Comparison of ENCODE assay signal across 22 cellular contexts in genomic region chr2:98665638-98666037, GRCh38. TPM values are rescaled to one million over a fixed set of nuclear protein-coding genes. Genes with fewer than 3 reads are reported as not detected.
DNase-seq lines count a peak whose midpoint lies in the region; ATAC-seq and TF ChIP-seq lines count a peak whose summit lies in the region.
"Had no signal": no experiment of that assay in that cellular context is flagged by ENCODE, and none has a peak within 500 bp of the region (broad histone marks: within the 10 kb centered on the region; RNA-seq: fewer than 3 reads in every experiment).

No MANE protein-coding gene starts in this region.

- H3K9me3 ChIP-seq in KOPT-K1 (ENCODE audit: insufficient read depth, low read length, poor library complexity, severe bottlenecking) (peaks cover 41% of the 10 kb centered on the region), neutrophil (no peaks in the 10 kb centered on the region), SK-N-SH (no peaks in the 10 kb centered on the region)
- H3K9me3 ChIP-seq: adrenal gland, colonic mucosa, SJSA1 had no signal

- peak overlapping the region; percentile 83 for H3K27ac ChIP-seq in KOPT-K1 (ENCODE audit: low read depth, low read length, poor library complexity, severe bottlenecking)
- H3K27ac ChIP-seq in neutrophil, result peak overlapping the region; percentile 78
- H3K27ac ChIP-seq in SK-N-SH (ENCODE audit: low read depth in 2 of 2, low read length in 1 of 2), result no peak overlapping the region
- H3K27ac ChIP-seq: adrenal gland, colonic mucosa, SJSA1 had no signal

- POLR2A ChIA-PET in SK-N-SH (lab: Yijun Ruan, JAX), result no interaction called here

- TF ChIP-seq CTCF in neutrophil (IDR thresholded peaks at IDR 0.05) (no peak), SK-N-SH (IDR thresholded peaks at IDR 0.05) (no peak)

- no peak for ATAC-seq in activated T-cell treated with anti-CD3 and anti-CD28 coated beads, Interleukin-2, amount 50 U/mL, for 72 hours (replicated peaks in 1 of 2)
- no peak for ATAC-seq in HG02938 (IDR thresholded peaks at IDR 0.05; ENCODE audit: unreplicated experiment)

- H3K4me2 ChIP-seq in SK-N-SH, result no peak overlapping the region

- H3K36me3 Mint-ChIP-seq in activated T-cell treated with anti-CD3 and anti-CD28 coated beads, Interleukin-2, amount 50 U/mL, for 72 hours (ENCODE audit: insufficient read depth in 2 of 2), result peaks cover 38 to 56% of the 10 kb centered on the region in 2 donors
- peaks cover 40% of the 10 kb centered on the region for H3K36me3 Mint-ChIP-seq in activated naive CD8-positive, alpha-beta T cell

- H3K36me3 ChIP-seq in KOPT-K1 (ENCODE audit: insufficient read depth, low read length) (peaks cover 67% of the 10 kb centered on the region), neutrophil (no peaks in the 10 kb centered on the region), SK-N-SH (replicated peaks in 1 of 2; ENCODE audit: control insufficient read depth in 1 of 2, insufficient read depth in 2 of 2, low read length in 1 of 2) (no peaks in the 10 kb centered on the region)
- H3K36me3 ChIP-seq: colonic mucosa, SJSA1 had no signal

- H3K4me3 Mint-ChIP-seq in activated T-cell treated with anti-CD3 and anti-CD28 coated beads, Interleukin-2, amount 50 U/mL, for 72 hours, result peak overlapping the region in 1 of 2 donors; percentile 1
- H3K4me3 Mint-ChIP-seq in activated naive CD8-positive, alpha-beta T cell, result peak overlapping the region; percentile 51
- H3K4me3 Mint-ChIP-seq: H9, nephron had no signal

- no peak for TF ChIP-seq RAD21 in SK-N-SH (IDR thresholded peaks at IDR 0.05; ENCODE audit: low read length)

- no peak overlapping the region for H3K4me3 ChIP-seq in neutrophil (ENCODE audit: low read depth in 1 of 2, low read length in 1 of 2)
- H3K4me3 ChIP-seq in SK-N-SH (ENCODE audit: low read depth in 2 of 2, low read length in 1 of 2), result no peak overlapping the region
- H3K4me3 ChIP-seq: adrenal gland, colonic mucosa, SJSA1 had no signal

- WGBS in SK-N-SH (ENCODE audit: low lambda C conversion rate), result 44% methylated on average over 4 of the region's 4 CpGs

- peak overlapping the region; percentile 35 for H3K27ac Mint-ChIP-seq in activated T-cell treated with anti-CD3 and anti-CD28 coated beads, Interleukin-2, amount 50 U/mL, for 72 hours
- peak overlapping the region; percentile 99 for H3K27ac Mint-ChIP-seq in activated naive CD8-positive, alpha-beta T cell
- H3K27ac Mint-ChIP-seq: H9, nephron had no signal

- H3F3A ChIP-seq in SK-N-SH (replicated peaks; ENCODE audit: insufficient read depth), result no peaks in the 10 kb centered on the region

- peaks cover 68% of the 10 kb centered on the region for H3K4me1 Mint-ChIP-seq in activated T-cell treated with anti-CD3 and anti-CD28 coated beads, Interleukin-2, amount 50 U/mL, for 72 hours (ENCODE audit: low read depth)
- peaks cover 73% of the 10 kb centered on the region for H3K4me1 Mint-ChIP-seq in activated naive CD8-positive, alpha-beta T cell (ENCODE audit: low read depth)
- H3K4me1 Mint-ChIP-seq: H9, nephron had no signal

- no peaks in the 10 kb centered on the region for H3K9me2 ChIP-seq in SK-N-SH

- DNase-seq in activated T-cell treated with anti-CD3 and anti-CD28 coated beads, Interleukin-2, amount 50 U/mL, for 72 hours, result no peak
- DNase-seq in activated T-cell treated with anti-CD3 and anti-CD28 coated beads, Interleukin-2, amount 50 U/mL, for 48 hours, result no peak
- DNase-seq in SW 1271 (lab: John Stamatoyannopoulos, UW) (no peak), SK-N-SH (no peak)
- DNase-seq: activated CD4-positive, CD25-positive, alpha-beta regulatory T cell treated with anti-CD3 and anti-CD28 coated beads, Interleukin-2, amount 50 U/mL, for 72 hours; adrenal gland; colonic mucosa; DMS79; glutamatergic neuron; H9; KG1; mesendoderm; NCI-H1092; NCI-H1930; NCI-H226; posterior cingulate gyrus had no signal

- H3K4me1 ChIP-seq in neutrophil (ENCODE audit: control insufficient read depth in 1 of 2, insufficient read depth in 1 of 2, low read depth in 1 of 2, low read length in 1 of 2) (peaks cover 29 to 35% of the 10 kb centered on the region in 2 experiments), SK-N-SH (ENCODE audit: control insufficient read depth in 1 of 2, insufficient read depth in 2 of 2, low read depth in 1 of 2, low read length in 1 of 2) (no peaks in the 10 kb centered on the region)
- H3K4me1 ChIP-seq: adrenal gland, colonic mucosa, SJSA1 had no signal

- no peaks in the 10 kb centered on the region for H3K79me2 ChIP-seq in SK-N-SH (ENCODE audit: insufficient read depth)

- no peaks in the 10 kb centered on the region for H4K20me1 ChIP-seq in SK-N-SH (ENCODE audit: insufficient read depth)

- H3K27me3 ChIP-seq in neutrophil (no peaks in the 10 kb centered on the region), SK-N-SH (ENCODE audit: insufficient read depth) (no peaks in the 10 kb centered on the region)
- H3K27me3 ChIP-seq: adrenal gland, colonic mucosa, SJSA1 had no signal

- H2AFZ ChIP-seq in SK-N-SH (ENCODE audit: low read depth), result no peak overlapping the region

- CTCF ChIA-PET in SK-N-SH (lab: Yijun Ruan, JAX), result no interaction called here

- peaks cover 19 to 23% of the 10 kb centered on the region in 2 donors for H3K9me3 Mint-ChIP-seq in activated T-cell treated with anti-CD3 and anti-CD28 coated beads, Interleukin-2, amount 50 U/mL, for 72 hours
- H3K9me3 Mint-ChIP-seq in activated naive CD8-positive, alpha-beta T cell (ENCODE audit: low read depth), result peaks cover 16% of the 10 kb centered on the region

- TF ChIP-seq EP300 in SK-N-SH (IDR thresholded peaks at IDR 0.05; ENCODE audit: borderline replicate concordance in 1 of 2, low read depth in 1 of 2, low read length in 1 of 2), result no peak

- H3K27me3 Mint-ChIP-seq in activated T-cell treated with anti-CD3 and anti-CD28 coated beads, Interleukin-2, amount 50 U/mL, for 72 hours (ENCODE audit: low read depth), result no peaks in the 10 kb centered on the region
- H3K27me3 Mint-ChIP-seq in activated naive CD8-positive, alpha-beta T cell, result no peaks in the 10 kb centered on the region

- no peak overlapping the region for H3K9ac ChIP-seq in SK-N-SH

TF ChIP-seq in SK-N-SH, 30 proteins besides CTCF, POLR2A, EP300 and RAD21:
- TF ChIP-seq, protein P1, sequence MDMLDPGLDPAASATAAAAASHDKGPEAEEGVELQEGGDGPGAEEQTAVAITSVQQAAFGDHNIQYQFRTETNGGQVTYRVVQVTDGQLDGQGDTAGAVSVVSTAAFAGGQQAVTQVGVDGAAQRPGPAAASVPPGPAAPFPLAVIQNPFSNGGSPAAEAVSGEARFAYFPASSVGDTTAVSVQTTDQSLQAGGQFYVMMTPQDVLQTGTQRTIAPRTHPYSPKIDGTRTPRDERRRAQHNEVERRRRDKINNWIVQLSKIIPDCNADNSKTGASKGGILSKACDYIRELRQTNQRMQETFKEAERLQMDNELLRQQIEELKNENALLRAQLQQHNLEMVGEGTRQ (IDR thresholded peaks at IDR 0.05; ENCODE audit: borderline replicate concordance, low read depth, low read length), result no peak
- TF ChIP-seq TEAD4 (IDR thresholded peaks at IDR 0.05; ENCODE audit: borderline replicate concordance, insufficient read depth), result no peak
- no peak for TF ChIP-seq RFX5 (IDR thresholded peaks at IDR 0.05; ENCODE audit: low read length)
- TF ChIP-seq, protein P2, sequence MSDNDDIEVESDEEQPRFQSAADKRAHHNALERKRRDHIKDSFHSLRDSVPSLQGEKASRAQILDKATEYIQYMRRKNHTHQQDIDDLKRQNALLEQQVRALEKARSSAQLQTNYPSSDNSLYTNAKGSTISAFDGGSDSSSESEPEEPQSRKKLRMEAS (IDR thresholded peaks at IDR 0.05; ENCODE audit: low read depth), result no peak
- no peak for TF ChIP-seq NRF1 (IDR thresholded peaks at IDR 0.05; ENCODE audit: low read depth, low read length)
- no peak for TF ChIP-seq IRF3 (IDR thresholded peaks at IDR 0.05; ENCODE audit: low read depth, low read length)
- no peak for TF ChIP-seq SIN3A (IDR thresholded peaks at IDR 0.05; ENCODE audit: borderline replicate concordance, low read depth, low read length)
- no peak for TF ChIP-seq POLR2AphosphoS5 (IDR thresholded peaks at IDR 0.05; ENCODE audit: low read depth, low read length)
- no peak for TF ChIP-seq JUND (IDR thresholded peaks at IDR 0.05)
- no peak for TF ChIP-seq FOXJ3 (CRISPR knock-in tag; IDR thresholded peaks at IDR 0.05)

RNA-seq across cellular contexts. Expression of gene UNC50, which starts 57.2 kb away (rescaled TPM):
- 10 to 100 TPM; 35.2 to 40.6 TPM for total RNA-seq in activated T-cell treated with anti-CD3 and anti-CD28 coated beads, Interleukin-2, amount 50 U/mL, for 72 hours
- 46.9 and 62.0 TPM in 2 replicates for polyA plus RNA-seq in SK-N-SH (2012; rRNA removed)
- 67.1 and 86.3 TPM in 2 replicates for polyA plus RNA-seq in SK-N-SH (2012; cell fraction: cytosol; rRNA removed)
- 53.8 and 64.5 TPM in 2 replicates for polyA plus RNA-seq in SK-N-SH (2012; cell fraction: nucleus; rRNA removed)

RNA-seq across cellular contexts. Expression of gene COA5, which starts 57.3 kb away (rescaled TPM):
- total RNA-seq in activated T-cell treated with anti-CD3 and anti-CD28 coated beads, Interleukin-2, amount 50 U/mL, for 72 hours, result 10 to 100 TPM; 29.4 to 32.2 TPM
- 39.9 and 40.3 TPM in 2 replicates for polyA plus RNA-seq in SK-N-SH (2012; rRNA removed)
- 42.1 and 50.6 TPM in 2 replicates for polyA plus RNA-seq in SK-N-SH (2012; cell fraction: cytosol; rRNA removed)
- 25.5 and 57.8 TPM in 2 replicates for polyA plus RNA-seq in SK-N-SH (2012; cell fraction: nucleus; rRNA removed)

Comparison
In these comparisons a context has a peak if more than half of its experiments do, and no peak if none do; other contexts are left out.
1. H3K27ac ChIP-seq: peak in KOPT-K1 (single experiment) and neutrophil (single experiment); none in SK-N-SH (0 of 2).